In genomic region chr3:122985539-122985938, GRCh38 we compare ENCODE assay signal across 28 cellular contexts. TPM values are rescaled to one million over a fixed set of nuclear protein-coding genes. Genes with fewer than 3 reads are reported as not detected.
"Had no signal": no experiment of that assay in that cellular context is flagged by ENCODE, and none has a peak within 500 bp of the region (broad histone marks: within the 10 kb centered on the region; RNA-seq: fewer than 3 reads in every experiment).

No MANE protein-coding gene starts in this region.

- H3K27ac ChIP-seq: coronary artery, heart right ventricle, left ventricle myocardium inferior, lower lobe of right lung, neutrophil, psoas muscle, right lobe of liver, suprapubic skin, thyroid gland had no signal

- H3K4me1 Mint-ChIP-seq: stimulated activated effector memory CD8-positive, alpha-beta T cell treated with anti-CD3 and anti-CD28 coated beads, Interleukin-12 subunit alpha, Interleukin-12 subunit beta, amount 100 ng/mL, for 72 hours had no signal

- FAIRE-seq: frontal cortex, kidney, urothelium cell line had no signal

- H3K27ac Mint-ChIP-seq: memory B cell; natural killer cell treated with Interleukin-12 subunit alpha and Interleukin-12 subunit beta and Interleukin-15 and Interleukin-18, amount 100 ng/mL, for 72 hours; stimulated activated effector memory CD8-positive, alpha-beta T cell treated with anti-CD3 and anti-CD28 coated beads, Interleukin-12 subunit alpha, Interleukin-12 subunit beta, amount 100 ng/mL, for 72 hours; type B pancreatic cell had no signal

- H3K4me3 ChIP-seq: coronary artery, heart right ventricle, left ventricle myocardium inferior, lower lobe of right lung, psoas muscle, right lobe of liver, suprapubic skin, thyroid gland had no signal

- ATAC-seq: esophagus mucosa; heart right ventricle; left cardiac atrium; lower lobe of right lung; natural killer cell treated with Interleukin-12 subunit alpha and Interleukin-12 subunit beta and Interleukin-15 and Interleukin-18, amount 100 ng/mL, for 72 hours; psoas muscle; stimulated activated effector memory CD8-positive, alpha-beta T cell treated with anti-CD3 and anti-CD28 coated beads, Interleukin-12 subunit alpha, Interleukin-12 subunit beta, amount 100 ng/mL, for 72 hours; stimulated activated naive CD8-positive, alpha-beta T cell treated with anti-CD3 and anti-CD28 coated beads, Interleukin-15, Interleukin-2, amounts not matched to agents 100 U/mL and 50 U/mL, for 24 hours had no signal

- H3K9me3 ChIP-seq: heart right ventricle, left ventricle myocardium inferior, lower lobe of right lung, neutrophil, psoas muscle, right lobe of liver, suprapubic skin, thyroid gland had no signal

- H3K27me3 ChIP-seq: right lobe of liver, thyroid gland had no signal

- H3K4me3 Mint-ChIP-seq: memory B cell; natural killer cell treated with Interleukin-12 subunit alpha and Interleukin-12 subunit beta and Interleukin-15 and Interleukin-18, amount 100 ng/mL, for 72 hours; stimulated activated effector memory CD8-positive, alpha-beta T cell treated with anti-CD3 and anti-CD28 coated beads, Interleukin-12 subunit alpha, Interleukin-12 subunit beta, amount 100 ng/mL, for 72 hours; type B pancreatic cell had no signal

- H3K9me3 Mint-ChIP-seq: memory B cell; natural killer cell treated with Interleukin-12 subunit alpha and Interleukin-12 subunit beta and Interleukin-15 and Interleukin-18, amount 100 ng/mL, for 72 hours; stimulated activated effector memory CD8-positive, alpha-beta T cell treated with anti-CD3 and anti-CD28 coated beads, Interleukin-12 subunit alpha, Interleukin-12 subunit beta, amount 100 ng/mL, for 72 hours; type B pancreatic cell had no signal

- H3K36me3 Mint-ChIP-seq: memory B cell; natural killer cell treated with Interleukin-12 subunit alpha and Interleukin-12 subunit beta and Interleukin-15 and Interleukin-18, amount 100 ng/mL, for 72 hours; stimulated activated effector memory CD8-positive, alpha-beta T cell treated with anti-CD3 and anti-CD28 coated beads, Interleukin-12 subunit alpha, Interleukin-12 subunit beta, amount 100 ng/mL, for 72 hours; type B pancreatic cell had no signal

- H3K36me3 ChIP-seq: heart right ventricle, left ventricle myocardium inferior, lower lobe of right lung, neutrophil, right lobe of liver, suprapubic skin, thyroid gland had no signal

- DNase-seq: effector CD4-positive, alpha-beta T cell; heart right ventricle; hypothalamus; kidney; left cardiac atrium; left ventricle myocardium inferior; lower lobe of right lung; midbrain; psoas muscle; retina; right lobe of liver; stimulated activated CD4-positive, alpha-beta T cell treated with anti-CD3 and anti-CD28 coated beads, Interleukin-4, amount 100 ng/mL, for 1 hour; stimulated activated CD8-positive, alpha-beta memory T cell treated with anti-CD3 and anti-CD28 coated beads, Interleukin-4, amount 100 ng/mL, for 48 hours; stimulated activated naive CD8-positive, alpha-beta T cell treated with anti-CD3 and anti-CD28 coated beads, Interleukin-15, Interleukin-2, amounts not matched to agents 100 U/mL and 50 U/mL, for 24 hours; thyroid gland had no signal

RNA-seq across cellular contexts. Expression of gene SEMA5B, which starts 42.0 kb away (rescaled TPM):
- total RNA-seq: esophagus mucosa; fibroblast of lung; glomerular endothelial cell; natural killer cell treated with Interleukin-12 subunit alpha and Interleukin-12 subunit beta and Interleukin-15 and Interleukin-18, amount 100 ng/mL, for 72 hours; osteoblast had no signal
- polyA plus RNA-seq: fibroblast of lung had no signal
